24 cellular contexts compared by ENCODE assay signal in the genomic region with DNA sequence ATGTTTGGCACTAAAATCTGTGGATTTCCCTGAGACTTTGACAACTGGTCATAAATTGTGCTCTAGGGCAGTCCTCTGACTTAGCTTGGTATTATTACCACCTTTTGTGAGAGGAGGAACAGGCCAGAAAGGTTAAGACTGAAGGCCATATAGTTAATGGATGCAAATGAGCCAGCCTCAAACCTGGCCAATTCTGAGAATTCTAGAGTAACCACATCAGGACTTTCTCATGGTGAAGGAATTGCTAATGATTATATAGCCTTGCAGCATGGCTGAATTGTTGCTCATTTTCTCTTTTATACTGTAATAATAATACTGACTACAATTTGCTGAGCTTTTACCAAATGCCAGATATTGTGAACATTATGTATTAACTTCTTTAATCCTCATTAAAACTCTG.
"Had no signal": no experiment of that assay in that cellular context is flagged by ENCODE, and none has a peak within 500 bp of the region (broad histone marks: within the 10 kb centered on the region; RNA-seq: fewer than 3 reads in every experiment).

No MANE protein-coding gene starts in this region.

- H3K4me2 ChIP-seq: hepatocyte had no signal

- ATAC-seq: foreskin keratinocyte; gastroesophageal sphincter; heart left ventricle; left lobe of liver; natural killer cell; right cardiac atrium; stimulated activated naive B cell treated with anti-CD40 and anti-IgM and Interleukin-4, amounts not matched to agents 10 μg/mL and 1 μg/mL and 100 μg/mL, for 72 hours had no signal

- H3K9me3 Mint-ChIP-seq: stimulated activated naive CD8-positive, alpha-beta T cell treated with anti-CD3 and anti-CD28 coated beads, Interleukin-15, Interleukin-2, amounts not matched to agents 100 ng/mL and 50 ng/mL, for 24 hours had no signal

- H3K9me3 ChIP-seq: esophagus muscularis mucosa, gastroesophageal sphincter, heart left ventricle, neutrophil, prostate gland, thoracic aorta, tibial nerve, upper lobe of left lung had no signal

- H3K36me3 ChIP-seq: esophagus muscularis mucosa, gastroesophageal sphincter, heart left ventricle, neutrophil, prostate gland, thoracic aorta, tibial nerve, upper lobe of left lung had no signal

- H3K27ac Mint-ChIP-seq: memory B cell; natural killer cell; stimulated activated naive B cell treated with anti-CD40 and anti-IgM and Interleukin-4, amounts not matched to agents 10 μg/mL and 1 μg/mL and 100 μg/mL, for 72 hours; stimulated activated naive CD8-positive, alpha-beta T cell treated with anti-CD3 and anti-CD28 coated beads, Interleukin-15, Interleukin-2, amounts not matched to agents 100 ng/mL and 50 ng/mL, for 24 hours had no signal

- H3K79me2 ChIP-seq: hepatocyte had no signal

- H3K4me3 Mint-ChIP-seq: memory B cell; natural killer cell; stimulated activated naive B cell treated with anti-CD40 and anti-IgM and Interleukin-4, amounts not matched to agents 10 μg/mL and 1 μg/mL and 100 μg/mL, for 72 hours; stimulated activated naive CD8-positive, alpha-beta T cell treated with anti-CD3 and anti-CD28 coated beads, Interleukin-15, Interleukin-2, amounts not matched to agents 100 ng/mL and 50 ng/mL, for 24 hours had no signal

- H3K4me1 ChIP-seq: esophagus muscularis mucosa, gastroesophageal sphincter, prostate gland, tibial nerve, upper lobe of left lung had no signal

- DNase-seq: dermis blood vessel endothelial cell; effector memory CD4-positive, alpha-beta T cell; foreskin keratinocyte; heart left ventricle; kidney; natural killer cell; right cardiac atrium; small intestine; stimulated activated CD4-positive, alpha-beta T cell treated with anti-CD3 and anti-CD28 coated beads, Interleukin-15, amount 100 ng/mL, for 24 hours; stimulated activated CD4-positive, alpha-beta T cell treated with anti-CD3 and anti-CD28 coated beads, Interleukin-2, amount 100 ng/mL, for 48 hours; stimulated activated naive B cell treated with anti-CD40 and anti-IgM and Interleukin-4, amounts not matched to agents 10 μg/mL and 1 μg/mL and 100 μg/mL, for 72 hours; upper lobe of left lung had no signal

- H2AFZ ChIP-seq: hepatocyte had no signal

- H3K27ac ChIP-seq: coronary artery, esophagus muscularis mucosa, foreskin keratinocyte, gastroesophageal sphincter, heart left ventricle, hepatocyte, neutrophil, prostate gland, thoracic aorta, tibial nerve, upper lobe of left lung had no signal

- H3K27me3 ChIP-seq: esophagus muscularis mucosa, foreskin keratinocyte, heart left ventricle, hepatocyte, neutrophil, tibial nerve, upper lobe of left lung had no signal

- H3K4me3 ChIP-seq: coronary artery, esophagus muscularis mucosa, gastroesophageal sphincter, heart left ventricle, hepatocyte, lung, prostate gland, thoracic aorta, tibial nerve, upper lobe of left lung had no signal

- H3K27me3 Mint-ChIP-seq: stimulated activated naive B cell treated with anti-CD40 and anti-IgM and Interleukin-4, amounts not matched to agents 10 μg/mL and 1 μg/mL and 100 μg/mL, for 72 hours had no signal

- H3K4me1 Mint-ChIP-seq: memory B cell; natural killer cell; stimulated activated naive B cell treated with anti-CD40 and anti-IgM and Interleukin-4, amounts not matched to agents 10 μg/mL and 1 μg/mL and 100 μg/mL, for 72 hours had no signal

- H3K36me3 Mint-ChIP-seq: memory B cell; natural killer cell; stimulated activated naive B cell treated with anti-CD40 and anti-IgM and Interleukin-4, amounts not matched to agents 10 μg/mL and 1 μg/mL and 100 μg/mL, for 72 hours had no signal
